9 cellular contexts compared by ENCODE assay signal in genomic region chr2:237072067-237072931, GRCh38. TPM values are rescaled to one million over a fixed set of nuclear protein-coding genes. Genes with fewer than 3 reads are reported as not detected.
DNase-seq lines count a peak whose midpoint lies in the region; ATAC-seq, FAIRE-seq and TF ChIP-seq lines count a peak whose summit lies in the region.
"Had no signal": no experiment of that assay in that cellular context is flagged by ENCODE, and none has a peak within 500 bp of the region (broad histone marks: within the 10 kb centered on the region; RNA-seq: fewer than 3 reads in every experiment).

No MANE protein-coding gene starts in this region.

- DNase-seq in D721Med (ENCODE audit: insufficient read length, low spot score), result no peak
- peak; percentile 32 for DNase-seq in HS-5 (ENCODE audit: low read depth)
- peak; percentile 35 for DNase-seq in SKM-1 (lab: John Stamatoyannopoulos, UW; ENCODE audit: unreplicated experiment)
- peak; percentile 86 for DNase-seq in adipocyte (ENCODE audit: low read depth)
- peak; percentile 79 for DNase-seq in left ventricle myocardium superior
- peak; percentile 88 for DNase-seq in sigmoid colon

- no peak for FAIRE-seq in D721Med (lab: Jason Lieb, UNC)

- H3K27ac ChIP-seq in sigmoid colon, result no peak overlapping the region

- no peaks in the 10 kb centered on the region for H3K9me3 ChIP-seq in adipocyte (ENCODE audit: control insufficient read depth, low read length)
- no peaks in the 10 kb centered on the region for H3K9me3 ChIP-seq in sigmoid colon

- TF ChIP-seq CTCF in D721Med (IDR thresholded peaks at IDR 0.05; ENCODE audit: insufficient read depth, missing control alignments), result peak; percentile 97
- TF ChIP-seq CTCF in sigmoid colon (IDR thresholded peaks at IDR 0.05), result peak; percentile 81 to 98 (median 92)

- peak overlapping the region; percentile 65 for H3K9ac ChIP-seq in adipocyte (ENCODE audit: low read length)

- WGBS in sigmoid colon, 2 donors, result 85% methylated on average over 24 of the region's 24 CpGs

- ATAC-seq in left ventricle myocardium superior (peak; percentile 62), HG02885 (IDR thresholded peaks at IDR 0.05; ENCODE audit: poor library complexity, unreplicated experiment) (no peak), HG03457 (IDR thresholded peaks at IDR 0.05; ENCODE audit: unreplicated experiment) (no peak)
- ATAC-seq: activated naive CD4-positive, alpha-beta T cell treated with anti-CD3 and anti-CD28 coated beads, Interleukin-2, amount 50 U/mL, for 72 hours had no signal

- H3K27me3 ChIP-seq in adipocyte (replicated peaks; ENCODE audit: control insufficient read depth, insufficient read depth, low read length), result no peaks in the 10 kb centered on the region
- H3K27me3 ChIP-seq in sigmoid colon, result no peaks in the 10 kb centered on the region

- no peak for TF ChIP-seq EP300 in sigmoid colon (IDR thresholded peaks at IDR 0.05)

- H3K4me1 ChIP-seq in adipocyte (ENCODE audit: control insufficient read depth, insufficient read depth, low read length), result peaks cover 16% of the 10 kb centered on the region
- no peaks in the 10 kb centered on the region for H3K4me1 ChIP-seq in sigmoid colon

- no peak for TF ChIP-seq POLR2A in sigmoid colon (IDR thresholded peaks at IDR 0.05)

- intact Hi-C loops in left ventricle myocardium superior (cut with micrococcal nuclease), result no loop called here
- intact Hi-C loops in sigmoid colon (cut with DNase I), result no loop called here

- H3K4me3 ChIP-seq in adipocyte (ENCODE audit: low read length), result no peak overlapping the region
- H3K4me3 ChIP-seq in sigmoid colon, result no peak overlapping the region

- H3K36me3 ChIP-seq in adipocyte (ENCODE audit: control insufficient read depth, insufficient read depth, low read length, severe bottlenecking), result no peaks in the 10 kb centered on the region
- H3K36me3 ChIP-seq in sigmoid colon, result no peaks in the 10 kb centered on the region

RNA-seq across cellular contexts. Expression of gene COPS8, which starts 13.4 kb away (rescaled TPM):
- 90.7 TPM for total RNA-seq in left ventricle myocardium superior
- 10 to 100 TPM; 59.1 to 95.6 (median 82.7) TPM for total RNA-seq in sigmoid colon
- polyA plus RNA-seq in sigmoid colon, result 10 to 100 TPM; 24.7 to 34.8 (median 28.9) TPM
